Comparison of ENCODE assay signal across 20 cellular contexts in genomic region chr2:236563953-236564352, GRCh38. TPM values are rescaled to one million over a fixed set of nuclear protein-coding genes. Genes with fewer than 3 reads are reported as not detected.
DNase-seq lines count a peak whose midpoint lies in the region; ATAC-seq, FAIRE-seq and TF ChIP-seq lines count a peak whose summit lies in the region.
"Had no signal": no experiment of that assay in that cellular context is flagged by ENCODE, and none has a peak within 500 bp of the region (broad histone marks: within the 10 kb centered on the region; RNA-seq: fewer than 3 reads in every experiment).

No MANE protein-coding gene starts in this region.

- H3K9me3 ChIP-seq in GM12878 (replicated peaks; ENCODE audit: control insufficient read depth, insufficient read depth, low read length) (no peaks in the 10 kb centered on the region), endodermal cell (ENCODE audit: control insufficient read depth, low read length) (no peaks in the 10 kb centered on the region), osteoblast (ENCODE audit: low read depth, low read length) (no peaks in the 10 kb centered on the region)
- H3K9me3 ChIP-seq: Caco-2 had no signal

- H3K27ac Mint-ChIP-seq in endodermal cell: no peak overlapping the region
- H3K27ac Mint-ChIP-seq: B cell; CD8-positive, alpha-beta T cell had no signal

- in situ Hi-C loops in GM12878 (cut with MboI): no loop called here

- H3K79me2 ChIP-seq in GM12878 (ENCODE audit: control insufficient read depth, insufficient read depth, low read length) (no peaks in the 10 kb centered on the region), osteoblast (ENCODE audit: insufficient read depth, low read length) (no peaks in the 10 kb centered on the region)

- no TSS peak for BruUV-seq in GM12878 (replicated peaks; lab: Mats Ljungman, UMichigan)

- TF ChIP-seq RAD21 in GM12878 (IDR thresholded peaks at IDR 0.05; ENCODE audit: insufficient read depth, low read depth, low read length): no peak

- POLR2A ChIA-PET in GM12878 (lab: Charles Lee): no interaction called here

- peak; percentile 44 for DNase-seq in activated CD8-positive, alpha-beta memory T cell treated with anti-CD3 and anti-CD28 coated beads for 24 hours
- no peak for DNase-seq in activated CD8-positive, alpha-beta memory T cell treated with anti-CD3 and anti-CD28 coated beads, Interleukin-2, amount 50 U/mL, for 48 hours
- DNase-seq in GM12878 (ENCODE audit: low read depth, low spot score) (no peak), endodermal cell (peak; percentile 40), posterior vena cava (ENCODE audit: low spot score) (no peak), osteoblast (ENCODE audit: insufficient read length, low spot score, missing footprints) (no peak)
- DNase-seq: C1 segment of cervical spinal cord; Caco-2; CD8-positive, alpha-beta T cell; DMS153; DND-41; GOT3; H7; HCEC 1CT had no signal

- TF ChIP-seq CTCF in GM12878 (IDR thresholded peaks at IDR 0.05 in 2 of 3, conservative IDR thresholded peaks at IDR 0.05 in 1 of 3; ENCODE audit: control insufficient read depth in 2 of 3, extremely low read depth in 1 of 3, insufficient read depth in 1 of 3, low read depth in 3 of 3, low read length in 3 of 3) (no peak), endodermal cell (conservative IDR thresholded peaks at IDR 0.05) (no peak), osteoblast (IDR thresholded peaks at IDR 0.05; ENCODE audit: extremely low read depth, low read depth, low read length) (no peak)

- H2AFZ ChIP-seq in GM12878 (ENCODE audit: control insufficient read depth, low read depth, low read length): no peak overlapping the region
- no peak overlapping the region for H2AFZ ChIP-seq in osteoblast (ENCODE audit: low read length)

- H3K4me3 Mint-ChIP-seq in endodermal cell: no peak overlapping the region
- H3K4me3 Mint-ChIP-seq: B cell; CD8-positive, alpha-beta T cell had no signal

- H3K27me3 ChIP-seq in GM12878 (replicated peaks in 1 of 2; ENCODE audit: control insufficient read depth in 2 of 2, insufficient read depth in 2 of 2, low read length in 1 of 2) (no peaks in the 10 kb centered on the region), endodermal cell (ENCODE audit: control insufficient read depth, insufficient read depth, low read length, poor library complexity, severe bottlenecking) (no peaks in the 10 kb centered on the region), osteoblast (ENCODE audit: insufficient read depth, low read length) (peaks cover 40% of the 10 kb centered on the region)

- WGBS in GM12878 (ENCODE audit: insufficient coverage, insufficient replicate concordance, low lambda C conversion rate, missing lambda C conversion rate): 94% methylated on average over 4 of the region's 4 CpGs
- 90 to 97% methylated on average over 2 to 4 of the region's 4 CpGs for WGBS in endodermal cell (ENCODE audit: insufficient coverage in 1 of 2, insufficient read length in 1 of 2), 2 experiments

- CTCF ChIA-PET in GM12878 (lab: Yijun Ruan, JAX): no interaction called here

- H3K4me1 ChIP-seq in GM12878 (ENCODE audit: control insufficient read depth, insufficient read depth, low read length): peaks cover 14% of the 10 kb centered on the region
- H3K4me1 ChIP-seq in endodermal cell (ENCODE audit: control insufficient read depth, insufficient read depth, low read length): no peaks in the 10 kb centered on the region
- H3K4me1 ChIP-seq in osteoblast (ENCODE audit: insufficient read depth, low read length): peaks cover 4% of the 10 kb centered on the region

- SMC1A ChIA-PET in GM12878 (lab: Charles Lee; ENCODE audit: uncharacterized antibody, unreplicated experiment): no interaction called here

- H3K9ac ChIP-seq in GM12878 (ENCODE audit: control insufficient read depth, insufficient read depth, low read length) (no peak overlapping the region), endodermal cell (ENCODE audit: extremely low read depth, low read length, poor library complexity, severe bottlenecking) (no peak overlapping the region)

- peaks cover 50% of the 10 kb centered on the region for H3K27me3 Mint-ChIP-seq in endodermal cell (ENCODE audit: insufficient read depth)
- H3K27me3 Mint-ChIP-seq: B cell had no signal

- no peak for FAIRE-seq in GM12878 (lab: Jason Lieb, UNC)
- FAIRE-seq: A204.1, G401.6 had no signal

- H3K36me3 ChIP-seq in GM12878 (ENCODE audit: control insufficient read depth in 2 of 2, insufficient read depth in 2 of 2, low read length in 1 of 2) (no peaks in the 10 kb centered on the region), endodermal cell (ENCODE audit: control insufficient read depth, insufficient read depth, low read length) (no peaks in the 10 kb centered on the region), osteoblast (ENCODE audit: insufficient read depth, low read length) (no peaks in the 10 kb centered on the region)

- no peak for TF ChIP-seq POLR2A in GM12878 (IDR thresholded peaks at IDR 0.05; ENCODE audit: low read depth, low read length)

- no peak for TF ChIP-seq EP300 in GM12878 (IDR thresholded peaks at IDR 0.05; ENCODE audit: borderline replicate concordance in 1 of 2, control insufficient read depth in 1 of 2, low read depth in 2 of 2, low read length in 2 of 2)

- no peaks in the 10 kb centered on the region for H3K9me3 Mint-ChIP-seq in endodermal cell
- H3K9me3 Mint-ChIP-seq: CD8-positive, alpha-beta T cell had no signal

- intact Hi-C loops in GM12878 (cut with micrococcal nuclease; ENCODE audit: unreplicated experiment): no loop called here
- intact Hi-C loops in posterior vena cava (cut with DNase I): no loop called here

- H3K27ac ChIP-seq in GM12878 (ENCODE audit: control insufficient read depth, insufficient read depth): no peak overlapping the region
- H3K27ac ChIP-seq in endodermal cell (ENCODE audit: low read depth, low read length): no peak overlapping the region
- no peak overlapping the region for H3K27ac ChIP-seq in osteoblast (ENCODE audit: low read depth, low read length)
- H3K27ac ChIP-seq: 22Rv1 had no signal

- H3K4me2 ChIP-seq in GM12878 (ENCODE audit: control insufficient read depth, insufficient read depth) (no peak overlapping the region), osteoblast (ENCODE audit: insufficient read depth, low read length) (no peak overlapping the region)

- no peaks in the 10 kb centered on the region for H4K20me1 ChIP-seq in GM12878 (ENCODE audit: control insufficient read depth, insufficient read depth)
- H4K20me1 ChIP-seq in osteoblast (ENCODE audit: insufficient read depth, low read length): no peaks in the 10 kb centered on the region

- H3K4me3 ChIP-seq in GM12878 (no peak overlapping the region), endodermal cell (ENCODE audit: low read length) (no peak overlapping the region), osteoblast (ENCODE audit: insufficient read depth, low read length) (no peak overlapping the region)

- H3K4me1 Mint-ChIP-seq in endodermal cell: peaks cover 21% of the 10 kb centered on the region

- RAD21 ChIA-PET in GM12878 (lab: Charles Lee; ENCODE audit: unreplicated experiment): no interaction called here

- H3K36me3 Mint-ChIP-seq in endodermal cell (ENCODE audit: low read depth): no peaks in the 10 kb centered on the region

- ATAC-seq in GM12878 (no peak), GM21360 (IDR thresholded peaks at IDR 0.05; ENCODE audit: unreplicated experiment) (no peak), esophagus mucosa (no peak)
- ATAC-seq: CD8-positive, alpha-beta T cell had no signal

TF ChIP-seq in GM12878, 131 proteins besides CTCF, POLR2A, EP300 and RAD21 (continues in another document):
- TF ChIP-seq PKNOX1 (IDR thresholded peaks at IDR 0.05) (0 out of 2 replicates have a peak, but pooled peaks have one; percentile 25), ZZZ3 (IDR thresholded peaks at IDR 0.05; ENCODE audit: control insufficient read depth, insufficient read length, low read depth) (no peak), TARDBP (IDR thresholded peaks at IDR 0.05; ENCODE audit: borderline replicate concordance) (no peak)

RNA-seq across cellular contexts. Expression of gene ACKR3, which starts 5.7 kb away (rescaled TPM):
- total RNA-seq in GM12878 (2013; cell fraction: nucleolus; rRNA removed): 179 and 190 TPM in 2 replicates
- total RNA-seq in GM12878 (2014; rRNA removed) (6.7 and 10.0 TPM in 2 replicates), GM12878 (2014; rRNA removed; fragmentation: Illumina TruSeq; extraction: Trizol) (3.0 and 4.8 TPM in 2 replicates), GM12878 (2021) (7.0 and 7.4 TPM in 2 replicates), endodermal cell (100 to 1,000 TPM in 1 of 2 donors, 10 to 100 TPM in 1; 76.9 to 110 TPM), posterior vena cava (100 to 1,000 TPM; 124 to 132 TPM), esophagus mucosa (6.3 TPM), osteoblast (18.8 and 26.8 TPM in 2 replicates)
- polyA plus RNA-seq in GM12878 (2011; ENCODE audit: low read depth): 13.1 TPM
- polyA plus RNA-seq in GM12878 (2011; rRNA removed) (79.2 and 154 TPM in 2 replicates), GM12878 (2014; fragmentation: Illumina TruSeq; extraction: Trizol) (8.4 and 11.1 TPM in 2 replicates), GM12878 (2014; fragmentation: Nextera tagmentation; extraction: Ambion mirVana) (1 to 10 TPM; 3.1 to 3.8 TPM), GM12878 (2014; rRNA removed) (7.7 and 9.5 TPM in 2 replicates), GM12878 (2016; fragmentation: Nextera tagmentation; extraction: Ambion mirVana) (1 to 10 TPM; 6.1 to 6.2 TPM)
- 198 and 252 TPM in 2 replicates for polyA plus RNA-seq in GM12878 (2011; cell fraction: cytosol; rRNA removed)
- 175 and 259 TPM in 2 replicates for polyA plus RNA-seq in GM12878 (2011; cell fraction: nucleus; rRNA removed)
- 12.5 and 14.4 TPM in 2 replicates for polyA plus RNA-seq in GM12878 (2012)
- polyA minus RNA-seq in GM12878 (2011; rRNA and poly(A)+ RNA removed): 349 and 417 TPM in 2 replicates
- 24.4 and 33.4 TPM in 2 replicates for polyA minus RNA-seq in GM12878 (2011; cell fraction: cytosol; rRNA and poly(A)+ RNA removed)
- polyA minus RNA-seq in GM12878 (2011; cell fraction: nucleus; rRNA and poly(A)+ RNA removed): 62.5 and 74.1 TPM in 2 replicates
- polyA plus RNA-seq in endodermal cell (2013, experiment 1 of 2): 53.8 TPM
- polyA plus RNA-seq in endodermal cell (2013, experiment 2 of 2): 66.2 TPM

Comparison
In these comparisons a context has a peak if more than half of its experiments do, and no peak if none do; other contexts are left out.
1. DNase-seq: peak in activated CD8-positive, alpha-beta memory T cell treated with anti-CD3 and anti-CD28 coated beads for 24 hours (single experiment) and endodermal cell (single experiment); none in activated CD8-positive, alpha-beta memory T cell treated with anti-CD3 and anti-CD28 coated beads, Interleukin-2, amount 50 U/mL, for 48 hours (single experiment), GM12878 (single experiment), posterior vena cava (single experiment) and osteoblast (single experiment).